2 cellular contexts compared by ENCODE assay signal in genomic region chr17:28871056-28871579, GRCh38.
TF ChIP-seq lines count a peak whose summit lies in the region.

No MANE protein-coding gene starts in this region.

TF ChIP-seq in endothelial cell of umbilical vein, 7 proteins besides CTCF, POLR2A, EP300 and RAD21 (continued from another document):
- TF ChIP-seq FOS (IDR thresholded peaks at IDR 0.05; ENCODE audit: borderline replicate concordance, insufficient read depth, low read length) (no peak), POLR2AphosphoS5 (IDR thresholded peaks at IDR 0.05; ENCODE audit: insufficient read depth, low read depth, low read length) (no peak)

TF ChIP-seq in SK-N-SH treated with all-trans-retinoic acid at 6 μM for 48 hours, 23 proteins besides CTCF, POLR2A, EP300 and RAD21 (continued from another document):
- TF ChIP-seq, protein P1, sequence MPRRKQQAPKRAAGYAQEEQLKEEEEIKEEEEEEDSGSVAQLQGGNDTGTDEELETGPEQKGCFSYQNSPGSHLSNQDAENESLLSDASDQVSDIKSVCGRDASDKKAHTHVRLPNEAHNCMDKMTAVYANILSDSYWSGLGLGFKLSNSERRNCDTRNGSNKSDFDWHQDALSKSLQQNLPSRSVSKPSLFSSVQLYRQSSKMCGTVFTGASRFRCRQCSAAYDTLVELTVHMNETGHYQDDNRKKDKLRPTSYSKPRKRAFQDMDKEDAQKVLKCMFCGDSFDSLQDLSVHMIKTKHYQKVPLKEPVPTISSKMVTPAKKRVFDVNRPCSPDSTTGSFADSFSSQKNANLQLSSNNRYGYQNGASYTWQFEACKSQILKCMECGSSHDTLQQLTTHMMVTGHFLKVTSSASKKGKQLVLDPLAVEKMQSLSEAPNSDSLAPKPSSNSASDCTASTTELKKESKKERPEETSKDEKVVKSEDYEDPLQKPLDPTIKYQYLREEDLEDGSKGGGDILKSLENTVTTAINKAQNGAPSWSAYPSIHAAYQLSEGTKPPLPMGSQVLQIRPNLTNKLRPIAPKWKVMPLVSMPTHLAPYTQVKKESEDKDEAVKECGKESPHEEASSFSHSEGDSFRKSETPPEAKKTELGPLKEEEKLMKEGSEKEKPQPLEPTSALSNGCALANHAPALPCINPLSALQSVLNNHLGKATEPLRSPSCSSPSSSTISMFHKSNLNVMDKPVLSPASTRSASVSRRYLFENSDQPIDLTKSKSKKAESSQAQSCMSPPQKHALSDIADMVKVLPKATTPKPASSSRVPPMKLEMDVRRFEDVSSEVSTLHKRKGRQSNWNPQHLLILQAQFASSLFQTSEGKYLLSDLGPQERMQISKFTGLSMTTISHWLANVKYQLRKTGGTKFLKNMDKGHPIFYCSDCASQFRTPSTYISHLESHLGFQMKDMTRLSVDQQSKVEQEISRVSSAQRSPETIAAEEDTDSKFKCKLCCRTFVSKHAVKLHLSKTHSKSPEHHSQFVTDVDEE (CRISPR knock-in tag; IDR thresholded peaks at IDR 0.05) = no peak
- TF ChIP-seq SNAI2 (CRISPR knock-in tag; IDR thresholded peaks at IDR 0.05) = no peak
- TF ChIP-seq BACH2 (CRISPR knock-in tag; IDR thresholded peaks at IDR 0.05; ENCODE audit: borderline replicate concordance) = no peak
- no peak for TF ChIP-seq PPARA (CRISPR knock-in tag; IDR thresholded peaks at IDR 0.05; ENCODE audit: borderline replicate concordance)
- TF ChIP-seq CSDC2 (CRISPR knock-in tag; IDR thresholded peaks at IDR 0.05) = no peak
- no peak for TF ChIP-seq ZNF8 (CRISPR knock-in tag; IDR thresholded peaks at IDR 0.05)
- TF ChIP-seq TCF4 (CRISPR knock-in tag; IDR thresholded peaks at IDR 0.05; ENCODE audit: borderline replicate concordance) = no peak
- TF ChIP-seq OSR1 (CRISPR knock-in tag; IDR thresholded peaks at IDR 0.05) = no peak
- TF ChIP-seq GLIS3 (CRISPR knock-in tag; IDR thresholded peaks at IDR 0.05) = no peak
- TF ChIP-seq ESRRG (CRISPR knock-in tag; IDR thresholded peaks at IDR 0.05) = no peak
- TF ChIP-seq ISL1 (CRISPR knock-in tag; IDR thresholded peaks at IDR 0.05) = no peak
- no peak for TF ChIP-seq ZFP3 (CRISPR knock-in tag; IDR thresholded peaks at IDR 0.05)
